In genomic region chr17:29760771-29761682, GRCh38 we compare ENCODE assay signal across 1 cellular context.
TF ChIP-seq lines count a peak whose summit lies in the region.

No MANE protein-coding gene starts in this region.

TF ChIP-seq in HepG2, 621 proteins besides CTCF, POLR2A, EP300 and RAD21 (continued from another document and continues in another):
- TF ChIP-seq ZNF747 (CRISPR knock-in tag; IDR thresholded peaks at IDR 0.05; ENCODE audit: borderline replicate concordance) (no peak), ATM (IDR thresholded peaks at IDR 0.05; ENCODE audit: borderline replicate concordance) (no peak), ZNF687 (CRISPR knock-in tag; IDR thresholded peaks at IDR 0.05) (peak; percentile 96), GABPB1 (CRISPR knock-in tag; IDR thresholded peaks at IDR 0.05) (peak; percentile 61; the same call in 1 of the 2 replicates), ZNF607 (CRISPR knock-in tag; IDR thresholded peaks at IDR 0.05; ENCODE audit: borderline replicate concordance) (peak; percentile 53; the same call in 1 of the 2 replicates), RARG (CRISPR knock-in tag; IDR thresholded peaks at IDR 0.05; ENCODE audit: low read depth) (no peak), ZNF292 (CRISPR knock-in tag; IDR thresholded peaks at IDR 0.05; ENCODE audit: borderline replicate concordance, low read depth) (peak; percentile 87), POLR2G (IDR thresholded peaks at IDR 0.05; ENCODE audit: low read depth, low read length) (peak; percentile 63), SRSF1 (optimal IDR thresholded peaks at IDR 0.05; ENCODE audit: low read depth, low read length) (peak; percentile 33), MTA1 (CRISPR knock-in tag; IDR thresholded peaks at IDR 0.05; ENCODE audit: borderline replicate concordance) (peak; percentile 91; the same call in 1 of the 2 replicates), IKZF1 (IDR thresholded peaks at IDR 0.05) (no peak), ZNF34 (CRISPR knock-in tag; IDR thresholded peaks at IDR 0.05; ENCODE audit: borderline replicate concordance) (no peak), ZFP36L2 (CRISPR knock-in tag; IDR thresholded peaks at IDR 0.05) (no peak), SRF (IDR thresholded peaks at IDR 0.05; ENCODE audit: low read depth, low read length) (no peak), MAX (IDR thresholded peaks at IDR 0.05) (peak; percentile 93), ZNF512B (CRISPR knock-in tag; IDR thresholded peaks at IDR 0.05; ENCODE audit: borderline replicate concordance) (0 out of 2 replicates have a peak, but pooled peaks have one; percentile 34), ZMYM4 (CRISPR knock-in tag; IDR thresholded peaks at IDR 0.05) (peak; percentile 52; the same call in 1 of the 2 replicates), ZNF362 (CRISPR knock-in tag; IDR thresholded peaks at IDR 0.05; ENCODE audit: borderline replicate concordance) (0 out of 2 replicates have a peak, but pooled peaks have one; percentile 40), ZNF432 (CRISPR knock-in tag; IDR thresholded peaks at IDR 0.05; ENCODE audit: borderline replicate concordance) (no peak), ZNF556 (CRISPR knock-in tag; IDR thresholded peaks at IDR 0.05; ENCODE audit: borderline replicate concordance) (no peak), TOE1 (CRISPR knock-in tag; IDR thresholded peaks at IDR 0.05) (peak; percentile 64; the same call in 1 of the 2 replicates), ZEB1 (IDR thresholded peaks at IDR 0.05; ENCODE audit: insufficient replicate concordance, low read depth) (no peak), POGZ (CRISPR knock-in tag; IDR thresholded peaks at IDR 0.05) (peak; percentile 30; the same call in 1 of the 2 replicates), TBP (CRISPR knock-in tag; IDR thresholded peaks at IDR 0.05) (no peak), CCDC6 (CRISPR knock-in tag; IDR thresholded peaks at IDR 0.05) (peak; percentile 83; the same call in 1 of the 2 replicates), PPARG (CRISPR knock-in tag; conservative IDR thresholded peaks at IDR 0.05) (0 out of 2 replicates have a peak, but pooled peaks have one; percentile 29), ARNT2 (CRISPR knock-in tag; IDR thresholded peaks at IDR 0.05; ENCODE audit: low read depth) (peak; percentile 72; the same call in 1 of the 2 replicates), IRF2 (CRISPR knock-in tag; IDR thresholded peaks at IDR 0.05) (peak; percentile 33; the same call in 1 of the 2 replicates), MIER2 (CRISPR knock-in tag; IDR thresholded peaks at IDR 0.05) (no peak), SKI (IDR thresholded peaks at IDR 0.05; ENCODE audit: partially characterized antibody) (no peak), REPIN1 (CRISPR knock-in tag; IDR thresholded peaks at IDR 0.05; ENCODE audit: borderline replicate concordance, low read depth) (peak; percentile 44; the same call in 1 of the 2 replicates), ZNF709 (CRISPR knock-in tag; IDR thresholded peaks at IDR 0.05) (peak; percentile 75; the same call in 1 of the 2 replicates), ZMYM3 (CRISPR knock-in tag; IDR thresholded peaks at IDR 0.05) (peak; percentile 51; the same call in 1 of the 2 replicates), HMGA1 (CRISPR knock-in tag; conservative IDR thresholded peaks at IDR 0.05) (no peak), MTERF4 (CRISPR knock-in tag; IDR thresholded peaks at IDR 0.05) (0 out of 2 replicates have a peak, but pooled peaks have one; percentile 52)
- TF ChIP-seq, protein P1, sequence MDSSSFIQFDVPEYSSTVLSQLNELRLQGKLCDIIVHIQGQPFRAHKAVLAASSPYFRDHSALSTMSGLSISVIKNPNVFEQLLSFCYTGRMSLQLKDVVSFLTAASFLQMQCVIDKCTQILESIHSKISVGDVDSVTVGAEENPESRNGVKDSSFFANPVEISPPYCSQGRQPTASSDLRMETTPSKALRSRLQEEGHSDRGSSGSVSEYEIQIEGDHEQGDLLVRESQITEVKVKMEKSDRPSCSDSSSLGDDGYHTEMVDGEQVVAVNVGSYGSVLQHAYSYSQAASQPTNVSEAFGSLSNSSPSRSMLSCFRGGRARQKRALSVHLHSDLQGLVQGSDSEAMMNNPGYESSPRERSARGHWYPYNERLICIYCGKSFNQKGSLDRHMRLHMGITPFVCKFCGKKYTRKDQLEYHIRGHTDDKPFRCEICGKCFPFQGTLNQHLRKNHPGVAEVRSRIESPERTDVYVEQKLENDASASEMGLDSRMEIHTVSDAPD (CRISPR knock-in tag; IDR thresholded peaks at IDR 0.05), result 0 out of 2 replicates have a peak, but pooled peaks have one; percentile 35
- TF ChIP-seq, protein P2, sequence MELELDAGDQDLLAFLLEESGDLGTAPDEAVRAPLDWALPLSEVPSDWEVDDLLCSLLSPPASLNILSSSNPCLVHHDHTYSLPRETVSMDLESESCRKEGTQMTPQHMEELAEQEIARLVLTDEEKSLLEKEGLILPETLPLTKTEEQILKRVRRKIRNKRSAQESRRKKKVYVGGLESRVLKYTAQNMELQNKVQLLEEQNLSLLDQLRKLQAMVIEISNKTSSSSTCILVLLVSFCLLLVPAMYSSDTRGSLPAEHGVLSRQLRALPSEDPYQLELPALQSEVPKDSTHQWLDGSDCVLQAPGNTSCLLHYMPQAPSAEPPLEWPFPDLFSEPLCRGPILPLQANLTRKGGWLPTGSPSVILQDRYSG (CRISPR knock-in tag; IDR thresholded peaks at IDR 0.05), result peak; percentile 62; the same call in 1 of the 2 replicates
- TF ChIP-seq, protein P3, sequence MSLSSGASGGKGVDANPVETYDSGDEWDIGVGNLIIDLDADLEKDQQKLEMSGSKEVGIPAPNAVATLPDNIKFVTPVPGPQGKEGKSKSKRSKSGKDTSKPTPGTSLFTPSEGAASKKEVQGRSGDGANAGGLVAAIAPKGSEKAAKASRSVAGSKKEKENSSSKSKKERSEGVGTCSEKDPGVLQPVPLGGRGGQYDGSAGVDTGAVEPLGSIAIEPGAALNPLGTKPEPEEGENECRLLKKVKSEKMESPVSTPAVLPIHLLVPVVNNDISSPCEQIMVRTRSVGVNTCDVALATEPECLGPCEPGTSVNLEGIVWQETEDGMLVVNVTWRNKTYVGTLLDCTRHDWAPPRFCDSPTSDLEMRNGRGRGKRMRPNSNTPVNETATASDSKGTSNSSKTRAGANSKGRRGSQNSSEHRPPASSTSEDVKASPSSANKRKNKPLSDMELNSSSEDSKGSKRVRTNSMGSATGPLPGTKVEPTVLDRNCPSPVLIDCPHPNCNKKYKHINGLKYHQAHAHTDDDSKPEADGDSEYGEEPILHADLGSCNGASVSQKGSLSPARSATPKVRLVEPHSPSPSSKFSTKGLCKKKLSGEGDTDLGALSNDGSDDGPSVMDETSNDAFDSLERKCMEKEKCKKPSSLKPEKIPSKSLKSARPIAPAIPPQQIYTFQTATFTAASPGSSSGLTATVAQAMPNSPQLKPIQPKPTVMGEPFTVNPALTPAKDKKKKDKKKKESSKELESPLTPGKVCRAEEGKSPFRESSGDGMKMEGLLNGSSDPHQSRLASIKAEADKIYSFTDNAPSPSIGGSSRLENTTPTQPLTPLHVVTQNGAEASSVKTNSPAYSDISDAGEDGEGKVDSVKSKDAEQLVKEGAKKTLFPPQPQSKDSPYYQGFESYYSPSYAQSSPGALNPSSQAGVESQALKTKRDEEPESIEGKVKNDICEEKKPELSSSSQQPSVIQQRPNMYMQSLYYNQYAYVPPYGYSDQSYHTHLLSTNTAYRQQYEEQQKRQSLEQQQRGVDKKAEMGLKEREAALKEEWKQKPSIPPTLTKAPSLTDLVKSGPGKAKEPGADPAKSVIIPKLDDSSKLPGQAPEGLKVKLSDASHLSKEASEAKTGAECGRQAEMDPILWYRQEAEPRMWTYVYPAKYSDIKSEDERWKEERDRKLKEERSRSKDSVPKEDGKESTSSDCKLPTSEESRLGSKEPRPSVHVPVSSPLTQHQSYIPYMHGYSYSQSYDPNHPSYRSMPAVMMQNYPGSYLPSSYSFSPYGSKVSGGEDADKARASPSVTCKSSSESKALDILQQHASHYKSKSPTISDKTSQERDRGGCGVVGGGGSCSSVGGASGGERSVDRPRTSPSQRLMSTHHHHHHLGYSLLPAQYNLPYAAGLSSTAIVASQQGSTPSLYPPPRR (CRISPR knock-in tag; IDR thresholded peaks at IDR 0.05; ENCODE audit: borderline replicate concordance), result 0 out of 2 replicates have a peak, but pooled peaks have one; percentile 17
- TF ChIP-seq, protein P4, sequence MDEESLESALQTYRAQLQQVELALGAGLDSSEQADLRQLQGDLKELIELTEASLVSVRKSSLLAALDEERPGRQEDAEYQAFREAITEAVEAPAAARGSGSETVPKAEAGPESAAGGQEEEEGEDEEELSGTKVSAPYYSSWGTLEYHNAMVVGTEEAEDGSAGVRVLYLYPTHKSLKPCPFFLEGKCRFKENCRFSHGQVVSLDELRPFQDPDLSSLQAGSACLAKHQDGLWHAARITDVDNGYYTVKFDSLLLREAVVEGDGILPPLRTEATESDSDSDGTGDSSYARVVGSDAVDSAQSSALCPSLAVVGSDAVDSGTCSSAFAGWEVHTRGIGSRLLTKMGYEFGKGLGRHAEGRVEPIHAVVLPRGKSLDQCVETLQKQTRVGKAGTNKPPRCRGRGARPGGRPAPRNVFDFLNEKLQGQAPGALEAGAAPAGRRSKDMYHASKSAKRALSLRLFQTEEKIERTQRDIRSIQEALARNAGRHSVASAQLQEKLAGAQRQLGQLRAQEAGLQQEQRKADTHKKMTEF (CRISPR knock-in tag; IDR thresholded peaks at IDR 0.05), result peak; percentile 65; the same call in 1 of the 2 replicates
- TF ChIP-seq, protein P5, sequence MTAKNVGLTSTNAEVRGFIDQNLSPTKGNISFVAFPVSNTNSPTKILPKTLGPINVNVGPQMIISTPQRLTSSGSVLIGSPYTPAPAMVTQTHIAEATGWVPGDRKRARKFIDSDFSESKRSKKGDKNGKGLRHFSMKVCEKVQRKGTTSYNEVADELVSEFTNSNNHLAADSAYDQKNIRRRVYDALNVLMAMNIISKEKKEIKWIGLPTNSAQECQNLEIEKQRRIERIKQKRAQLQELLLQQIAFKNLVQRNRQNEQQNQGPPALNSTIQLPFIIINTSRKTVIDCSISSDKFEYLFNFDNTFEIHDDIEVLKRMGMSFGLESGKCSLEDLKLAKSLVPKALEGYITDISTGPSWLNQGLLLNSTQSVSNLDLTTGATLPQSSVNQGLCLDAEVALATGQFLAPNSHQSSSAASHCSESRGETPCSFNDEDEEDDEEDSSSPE (CRISPR knock-in tag; IDR thresholded peaks at IDR 0.05), result 0 out of 2 replicates have a peak, but pooled peaks have one; percentile 69
